ENCODE assay signal across 1 cellular context in the genomic region with DNA sequence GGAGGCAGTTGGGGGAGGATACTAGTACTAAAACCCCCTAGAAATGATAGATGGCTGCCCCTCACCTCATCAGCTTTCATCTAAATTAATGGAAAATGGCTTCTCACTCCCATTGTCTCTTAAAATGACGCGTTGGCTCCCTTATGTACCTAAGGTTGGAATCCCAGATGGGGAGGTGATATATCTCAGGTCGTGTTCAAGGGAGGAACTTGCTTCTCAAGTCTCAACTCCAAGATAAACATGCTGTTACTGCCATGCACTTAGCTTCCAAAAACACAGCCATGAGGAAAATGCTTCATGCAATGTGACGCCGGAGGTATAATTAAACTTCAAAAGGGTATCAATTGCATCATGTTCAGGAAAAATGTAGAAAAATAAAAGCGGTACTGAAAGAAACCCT.
TF ChIP-seq lines count a peak whose summit lies in the region.

No MANE protein-coding gene starts in this region.

TF ChIP-seq in HepG2, 621 proteins besides CTCF, POLR2A, EP300 and RAD21:
- TF ChIP-seq ZNF205 (CRISPR knock-in tag; IDR thresholded peaks at IDR 0.05) (no peak), ZFP41 (CRISPR knock-in tag; IDR thresholded peaks at IDR 0.05; ENCODE audit: borderline replicate concordance) (no peak), ZNF12 (CRISPR knock-in tag; IDR thresholded peaks at IDR 0.05) (no peak), HHEX (CRISPR knock-in tag; IDR thresholded peaks at IDR 0.05) (no peak), SP4 (CRISPR knock-in tag; IDR thresholded peaks at IDR 0.05) (no peak), ERF (CRISPR knock-in tag; IDR thresholded peaks at IDR 0.05) (no peak), TMF1 (CRISPR knock-in tag; IDR thresholded peaks at IDR 0.05; ENCODE audit: low read depth) (no peak), ZSCAN12 (CRISPR knock-in tag; IDR thresholded peaks at IDR 0.05) (no peak), ZNF343 (CRISPR knock-in tag; IDR thresholded peaks at IDR 0.05) (no peak), JUND (CRISPR knock-in tag; IDR thresholded peaks at IDR 0.05) (no peak)
